ENCODE assay signal across 28 cellular contexts in the genomic region with DNA sequence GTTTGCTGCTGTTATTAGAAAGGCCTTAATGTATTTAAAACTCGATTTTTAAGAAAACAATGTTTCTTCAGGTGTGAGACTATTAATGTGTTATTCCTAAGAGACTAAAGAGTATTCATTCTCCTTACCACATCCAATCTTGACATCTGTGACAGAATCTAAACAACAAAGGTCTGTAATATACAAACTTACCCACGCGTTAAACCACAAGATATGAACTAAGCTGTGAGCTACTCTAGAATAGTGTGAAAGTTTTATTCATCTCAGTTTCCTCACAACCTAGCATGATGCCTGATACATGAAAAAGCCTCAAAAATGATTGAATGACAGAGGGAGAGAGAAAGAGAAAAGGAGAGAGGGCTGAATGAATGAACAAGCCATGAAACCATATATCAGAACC.
"Had no signal": no experiment of that assay in that cellular context is flagged by ENCODE, and none has a peak within 500 bp of the region (broad histone marks: within the 10 kb centered on the region; RNA-seq: fewer than 3 reads in every experiment).

No MANE protein-coding gene starts in this region.

- H3K27ac ChIP-seq: brain microvascular endothelial cell, cardiac muscle cell, SK-N-MC, VCaP had no signal

- H3K4me3 ChIP-seq: cardiac muscle cell, SK-N-MC had no signal

- H3K36me3 ChIP-seq: brain microvascular endothelial cell, cardiac muscle cell had no signal

- H3K36me3 Mint-ChIP-seq: activated CD4-positive, alpha-beta memory T cell treated with anti-CD3 and anti-CD28 coated beads for 36 hours; activated naive CD4-positive, alpha-beta T cell treated with anti-CD3 and anti-CD28 coated beads, Interleukin-2, amount 10 ng/mL, durations not matched to agents 7 days and 5 days; activated naive CD8-positive, alpha-beta T cell treated with anti-CD3 and anti-CD28 coated beads for 36 hours; T-cell had no signal

- ATAC-seq: activated T-helper 17 cell treated with anti-CD3 and anti-CD28 coated beads, Interleukin-2, amount 50 U/mL, for 72 hours; Panc1; Right ventricle myocardium inferior; T-cell had no signal

- H3K27ac Mint-ChIP-seq: activated CD4-positive, alpha-beta memory T cell treated with anti-CD3 and anti-CD28 coated beads for 36 hours; activated CD4-positive, alpha-beta T cell treated with anti-CD3 and anti-CD28 coated beads, Interleukin-2, amount 10 ng/mL, durations not matched to agents 7 days and 5 days; activated naive CD4-positive, alpha-beta T cell treated with anti-CD3 and anti-CD28 coated beads, Interleukin-2, amount 10 ng/mL, durations not matched to agents 7 days and 5 days; activated naive CD8-positive, alpha-beta T cell treated with anti-CD3 and anti-CD28 coated beads for 36 hours; activated T-helper 17 cell treated with anti-CD3 and anti-CD28 coated beads, Interleukin-2, amount 50 U/mL, for 72 hours; T-cell had no signal

- H3K27me3 Mint-ChIP-seq: activated naive CD4-positive, alpha-beta T cell treated with anti-CD3 and anti-CD28 coated beads, Interleukin-2, amount 10 ng/mL, durations not matched to agents 7 days and 5 days; activated naive CD8-positive, alpha-beta T cell treated with anti-CD3 and anti-CD28 coated beads for 36 hours had no signal

- H3K4me3 Mint-ChIP-seq: activated CD4-positive, alpha-beta memory T cell treated with anti-CD3 and anti-CD28 coated beads for 36 hours; activated CD4-positive, alpha-beta T cell treated with anti-CD3 and anti-CD28 coated beads, Interleukin-2, amount 10 ng/mL, durations not matched to agents 7 days and 5 days; activated naive CD4-positive, alpha-beta T cell treated with anti-CD3 and anti-CD28 coated beads, Interleukin-2, amount 10 ng/mL, durations not matched to agents 7 days and 5 days; activated naive CD8-positive, alpha-beta T cell treated with anti-CD3 and anti-CD28 coated beads for 36 hours; activated T-helper 17 cell treated with anti-CD3 and anti-CD28 coated beads, Interleukin-2, amount 50 U/mL, for 72 hours; T-cell had no signal

- DNase-seq: activated CD4-positive, alpha-beta memory T cell treated with anti-CD3 and anti-CD28 coated beads for 36 hours; activated CD4-positive, alpha-beta T cell treated with anti-CD3 and anti-CD28 coated beads, Interleukin-2, amount 10 ng/mL, durations not matched to agents 7 days and 5 days; activated CD4-positive, CD25-positive, alpha-beta regulatory T cell; activated CD8-positive, alpha-beta memory T cell treated with anti-CD3 and anti-CD28 coated beads for 24 hours; activated gamma-delta T cell treated with Interleukin-2 at 50 U/mL for 16 hours; activated naive CD4-positive, alpha-beta T cell treated with anti-CD3 and anti-CD28 coated beads, Interleukin-2, amount 10 ng/mL, durations not matched to agents 7 days and 5 days; activated naive CD8-positive, alpha-beta T cell treated with anti-CD3 and anti-CD28 coated beads for 36 hours; activated T-cell treated with anti-CD3 and anti-CD28 coated beads, Interleukin-2, amount 50 U/mL, for 48 hours; brain microvascular endothelial cell; cerebellar nuclear complex; NCI-H1092; NCI-H1417 treated with DMSO at 0.1 percent for 48 hours; NCI-H1694 treated with DMSO at 0.1 percent for 48 hours; NCI-H2029 treated with DMSO at 0.1 percent for 48 hours; NCI-H510A treated with DMSO at 0.1 percent for 48 hours; NCI-H69; NK-92 treated with Interleukin-12 subunit alpha and Interleukin-12 subunit beta, amount 100 ng/mL, for 24 hours; RPMI8226; T-cell; T1000 had no signal

- FAIRE-seq: colon, TTC549 had no signal

- H3K4me1 Mint-ChIP-seq: activated CD4-positive, alpha-beta T cell treated with anti-CD3 and anti-CD28 coated beads, Interleukin-2, amount 10 ng/mL, durations not matched to agents 7 days and 5 days; activated naive CD4-positive, alpha-beta T cell treated with anti-CD3 and anti-CD28 coated beads, Interleukin-2, amount 10 ng/mL, durations not matched to agents 7 days and 5 days; activated naive CD8-positive, alpha-beta T cell treated with anti-CD3 and anti-CD28 coated beads for 36 hours; activated T-helper 17 cell treated with anti-CD3 and anti-CD28 coated beads, Interleukin-2, amount 50 U/mL, for 72 hours; T-cell had no signal

- H3K9me3 Mint-ChIP-seq: activated CD4-positive, alpha-beta T cell treated with anti-CD3 and anti-CD28 coated beads, Interleukin-2, amount 10 ng/mL, durations not matched to agents 7 days and 5 days; activated naive CD4-positive, alpha-beta T cell treated with anti-CD3 and anti-CD28 coated beads, Interleukin-2, amount 10 ng/mL, durations not matched to agents 7 days and 5 days; activated T-helper 17 cell treated with anti-CD3 and anti-CD28 coated beads, Interleukin-2, amount 50 U/mL, for 72 hours had no signal

- H3K27me3 ChIP-seq: brain microvascular endothelial cell, cardiac muscle cell had no signal
